10 cellular contexts compared by ENCODE assay signal in genomic region chr1:66181999-66182398, GRCh38.
"Had no signal": no experiment of that assay in that cellular context is flagged by ENCODE, and none has a peak within 500 bp of the region (broad histone marks: within the 10 kb centered on the region; RNA-seq: fewer than 3 reads in every experiment).

No MANE protein-coding gene starts in this region.

- H3K4me1 ChIP-seq: testis, upper lobe of right lung had no signal

- H3K4me1 Mint-ChIP-seq: natural killer cell had no signal

- H3K27me3 ChIP-seq: gastrocnemius medialis, testis, upper lobe of right lung had no signal

- H3K36me3 Mint-ChIP-seq: natural killer cell had no signal

- H3K4me3 Mint-ChIP-seq: activated CD8-positive, alpha-beta T cell treated with anti-CD3 and anti-CD28 coated beads, Interleukin-2, amount 10 ng/mL, durations not matched to agents 7 days and 5 days; natural killer cell had no signal

- H3K4me3 ChIP-seq: gastrocnemius medialis, heart right ventricle, mucosa of descending colon, testis, upper lobe of right lung had no signal

- H3K9me3 Mint-ChIP-seq: natural killer cell had no signal

- H3K27ac Mint-ChIP-seq: natural killer cell had no signal

- H3K27ac ChIP-seq: heart right ventricle, testis, upper lobe of right lung had no signal

- DNase-seq: heart right ventricle; islet precursor cell; mucosa of descending colon; natural killer cell; stimulated activated CD4-positive, alpha-beta T cell treated with anti-CD3 and anti-CD28 coated beads, Interleukin-12 subunit alpha, Interleukin-12 subunit beta, amount 100 ng/mL, for 4 hours; stimulated activated naive CD4-positive, alpha-beta T cell treated with Interleukin-2 at 50 U/mL for 16 hours; testis; upper lobe of right lung had no signal

- ATAC-seq: mucosa of descending colon, upper lobe of right lung had no signal

- H3K36me3 ChIP-seq: gastrocnemius medialis, heart right ventricle, upper lobe of right lung had no signal

- H3K9me3 ChIP-seq: gastrocnemius medialis, heart right ventricle, mucosa of descending colon, testis, upper lobe of right lung had no signal
